ENCODE assay signal across 25 cellular contexts in genomic region chr12:57525615-57526383, GRCh38. TPM values are rescaled to one million over a fixed set of nuclear protein-coding genes. Genes with fewer than 3 reads are reported as not detected.
A peak's percentile ranks its signal among the peaks of the same experiment; 100 is the strongest.
DNase-seq lines count a peak whose midpoint lies in the region; ATAC-seq and TF ChIP-seq lines count a peak whose summit lies in the region.
"Had no signal": no experiment of that assay in that cellular context is flagged by ENCODE, and none has a peak within 500 bp of the region (broad histone marks: within the 10 kb centered on the region; RNA-seq: fewer than 3 reads in every experiment).

No MANE protein-coding gene starts in this region.

- no peak for ATAC-seq in CD8-positive, alpha-beta T cell
- ATAC-seq in GM19395 (IDR thresholded peaks at IDR 0.05; ENCODE audit: unreplicated experiment), result no peak
- ATAC-seq in GM21786 (IDR thresholded peaks at IDR 0.05; ENCODE audit: unreplicated experiment), result no peak
- ATAC-seq in mucosa of descending colon, result no peak
- ATAC-seq: activated CD4-positive, alpha-beta T cell treated with anti-CD3 and anti-CD28 coated beads for 36 hours; effector memory CD8-positive, alpha-beta T cell; psoas muscle had no signal

- no peaks in the 10 kb centered on the region for H3K9me3 ChIP-seq in AG04450 (ENCODE audit: control insufficient read depth, insufficient read depth, low read length)
- no peaks in the 10 kb centered on the region for H3K9me3 ChIP-seq in CD8-positive, alpha-beta T cell (ENCODE audit: low read length)
- no peaks in the 10 kb centered on the region for H3K9me3 ChIP-seq in neutrophil
- no peaks in the 10 kb centered on the region for H3K9me3 ChIP-seq in mucosa of descending colon
- H3K9me3 ChIP-seq: breast epithelium, psoas muscle, thoracic aorta, uterus had no signal

- in situ Hi-C loops in GM13976 (cut with MboI; ENCODE audit: low sequenced_read_pairs, unreplicated experiment), result no loop called here

- peaks cover 37% of the 10 kb centered on the region for H3K4me1 Mint-ChIP-seq in CD8-positive, alpha-beta T cell (ENCODE audit: low read depth)

- peaks cover 34% of the 10 kb centered on the region for H3K4me1 ChIP-seq in CD8-positive, alpha-beta T cell (ENCODE audit: insufficient read depth, low read length)
- H3K4me1 ChIP-seq in neutrophil (ENCODE audit: control insufficient read depth in 1 of 2, insufficient read depth in 1 of 2, low read depth in 1 of 2, low read length in 1 of 2) (peaks cover 36 to 43% of the 10 kb centered on the region in 2 experiments), mucosa of descending colon (ENCODE audit: low read depth) (peaks cover 28% of the 10 kb centered on the region)

- CTCF ChIA-PET in AG04450 (lab: Charles Lee), result no interaction called here
- CTCF ChIA-PET in CD8-positive, alpha-beta T cell (lab: Charles Lee), result interaction anchor here (0.9 to 1.6 kb wide), 2 partner anchors 67 to 70 kb away, joined by 3 to 7 read pairs; no protein-coding TSS in a partner anchor

- H3K27ac Mint-ChIP-seq in CD8-positive, alpha-beta T cell, result peak overlapping the region; percentile 10
- H3K27ac Mint-ChIP-seq: activated CD4-positive, alpha-beta T cell treated with anti-CD3 and anti-CD28 coated beads for 36 hours; T-helper 1 cell treated with Interleukin-12 subunit alpha and Interleukin-12 subunit beta and Interleukin-4 antibody, amounts not matched to agents 30 μg/mL and 1 μg/mL, for 36 hours had no signal

- no peaks in the 10 kb centered on the region for H3K9me3 Mint-ChIP-seq in CD8-positive, alpha-beta T cell
- H3K9me3 Mint-ChIP-seq: effector memory CD8-positive, alpha-beta T cell; T-helper 1 cell treated with Interleukin-12 subunit alpha and Interleukin-12 subunit beta and Interleukin-4 antibody, amounts not matched to agents 30 μg/mL and 1 μg/mL, for 36 hours had no signal

- POLR2A ChIA-PET in AG04450 (lab: Yijun Ruan, JAX), result interaction anchor here (1.1 kb wide), 1 partner anchor 10 kb away, joined by 3 read pairs; no protein-coding TSS in a partner anchor
- POLR2A ChIA-PET in CD8-positive, alpha-beta T cell (lab: Charles Lee), result no interaction called here

- H3K4me3 ChIP-seq in AG04450 (ENCODE audit: low read depth, low read length) (no peak overlapping the region), neutrophil (ENCODE audit: low read depth in 1 of 2, low read length in 1 of 2) (no peak overlapping the region), mucosa of descending colon (no peak overlapping the region)
- H3K4me3 ChIP-seq in CD8-positive, alpha-beta T cell (ENCODE audit: low read depth, low read length), result no peak overlapping the region
- H3K4me3 ChIP-seq: lung, uterus had no signal

- no peak overlapping the region for H3K4me3 Mint-ChIP-seq in CD8-positive, alpha-beta T cell
- H3K4me3 Mint-ChIP-seq: activated CD4-positive, alpha-beta T cell treated with anti-CD3 and anti-CD28 coated beads for 36 hours; effector memory CD8-positive, alpha-beta T cell; T-helper 1 cell treated with Interleukin-12 subunit alpha and Interleukin-12 subunit beta and Interleukin-4 antibody, amounts not matched to agents 30 μg/mL and 1 μg/mL, for 36 hours had no signal

- peak overlapping the region; percentile 21 for H3K27ac ChIP-seq in AG04450 (ENCODE audit: low read depth, low read length)
- H3K27ac ChIP-seq in CD8-positive, alpha-beta T cell (ENCODE audit: low read depth, low read length), result no peak overlapping the region
- peak overlapping the region; percentile 99 for H3K27ac ChIP-seq in VCaP
- peak overlapping the region; percentile 100 for H3K27ac ChIP-seq in neutrophil
- H3K27ac ChIP-seq: psoas muscle, thoracic aorta had no signal

- peaks cover 22% of the 10 kb centered on the region for H3K36me3 ChIP-seq in CD8-positive, alpha-beta T cell (ENCODE audit: insufficient read depth, low read length)
- peaks cover 68% of the 10 kb centered on the region for H3K36me3 ChIP-seq in neutrophil
- peaks cover 9% of the 10 kb centered on the region for H3K36me3 ChIP-seq in mucosa of descending colon (ENCODE audit: low read depth)
- H3K36me3 ChIP-seq: breast epithelium, uterus had no signal

- no peak for TF ChIP-seq CTCF in AG04450 (IDR thresholded peaks at IDR 0.05; ENCODE audit: low read depth, low read length)
- TF ChIP-seq CTCF in CD8-positive, alpha-beta T cell (IDR thresholded peaks at IDR 0.05), result no peak
- TF ChIP-seq CTCF in VCaP (conservative IDR thresholded peaks at IDR 0.05), result no peak
- TF ChIP-seq CTCF in neutrophil (IDR thresholded peaks at IDR 0.05), result no peak
- no peak for TF ChIP-seq CTCF in GM13976 (IDR thresholded peaks at IDR 0.05; ENCODE audit: borderline replicate concordance, control extremely low read depth, extremely low read depth, insufficient read depth, missing control alignments)
- no peak for TF ChIP-seq CTCF in mucosa of descending colon (IDR thresholded peaks at IDR 0.05)

- no peaks in the 10 kb centered on the region for H3K27me3 ChIP-seq in AG04450 (ENCODE audit: control insufficient read depth, insufficient read depth, low read length)
- H3K27me3 ChIP-seq in CD8-positive, alpha-beta T cell (ENCODE audit: insufficient read depth, low read length), result no peaks in the 10 kb centered on the region
- H3K27me3 ChIP-seq in neutrophil, result no peaks in the 10 kb centered on the region
- H3K27me3 ChIP-seq: breast epithelium, uterus had no signal

- no peaks in the 10 kb centered on the region for H3K27me3 Mint-ChIP-seq in CD8-positive, alpha-beta T cell (ENCODE audit: low read depth)
- H3K27me3 Mint-ChIP-seq: activated CD4-positive, alpha-beta T cell treated with anti-CD3 and anti-CD28 coated beads for 36 hours; effector memory CD8-positive, alpha-beta T cell had no signal

- DNase-seq in AG04450 (ENCODE audit: low read depth, low spot score) (no peak), GM13976 (ENCODE audit: low spot score) (no peak), mucosa of descending colon (no peak)
- DNase-seq in CD8-positive, alpha-beta T cell, result no peak
- DNase-seq: activated CD4-positive, alpha-beta T cell treated with anti-CD3 and anti-CD28 coated beads for 36 hours; activated gamma-delta T cell treated with Interleukin-2 at 50 U/mL for 16 hours; activated T-cell treated with anti-CD3 and anti-CD28 coated beads, Interleukin-2, amount 50 U/mL, for 1 hour; CD8-positive, alpha-beta memory T cell; effector memory CD8-positive, alpha-beta T cell; erythroblast; NCI-H1105; NCI-H1930; NCI-H526 treated with DMSO at 0.1 percent for 48 hours; psoas muscle; stimulated activated CD4-positive, alpha-beta T cell treated with anti-CD3 and anti-CD28 coated beads, Interleukin-4, amount 100 ng/mL, for 4 hours; stimulated activated naive CD4-positive, alpha-beta T cell treated with Interleukin-2 at 50 U/mL for 16 hours; uterus had no signal

- intact Hi-C loops in CD8-positive, alpha-beta T cell (cut with DNase I, micrococcal nuclease), result no loop called here
- intact Hi-C loops in mucosa of descending colon (cut with DNase I, micrococcal nuclease), result no loop called here

- peaks cover 63% of the 10 kb centered on the region for H3K36me3 Mint-ChIP-seq in CD8-positive, alpha-beta T cell

RNA-seq across cellular contexts. Expression of gene MBD6, which starts 3.2 kb away (rescaled TPM):
- 3.3 and 4.9 TPM in 2 replicates for polyA plus RNA-seq in AG04450 (2011; rRNA removed)
- polyA minus RNA-seq in AG04450 (2011; rRNA and poly(A)+ RNA removed), result 7.4 and 7.5 TPM in 2 replicates
- total RNA-seq in CD8-positive, alpha-beta T cell, result 10 to 100 TPM; 52.9 to 70.5 TPM
- total RNA-seq in mucosa of descending colon, result 100 to 1,000 TPM; 116 to 137 (median 120) TPM

RNA-seq across cellular contexts. Expression of gene DDIT3, which starts 5.5 kb away (rescaled TPM):
- polyA plus RNA-seq in AG04450 (2011; rRNA removed), result 64.9 and 69.0 TPM in 2 replicates
- 28.6 and 30.8 TPM in 2 replicates for polyA minus RNA-seq in AG04450 (2011; rRNA and poly(A)+ RNA removed)
- total RNA-seq in CD8-positive, alpha-beta T cell, result 100 to 1,000 TPM; 137 to 143 TPM
- 10 to 100 TPM; 14.1 to 36.4 (median 19.1) TPM for total RNA-seq in mucosa of descending colon

RNA-seq across cellular contexts. Expression of gene DCTN2, which starts 21.2 kb away (rescaled TPM):
- 146 and 160 TPM in 2 replicates for polyA plus RNA-seq in AG04450 (2011; rRNA removed)
- polyA minus RNA-seq in AG04450 (2011; rRNA and poly(A)+ RNA removed), result 125 and 146 TPM in 2 replicates
- total RNA-seq in CD8-positive, alpha-beta T cell, result 10 to 100 TPM; 39.2 to 43.3 TPM
- total RNA-seq in mucosa of descending colon, result 100 to 1,000 TPM; 138 to 140 (median 140) TPM

RNA-seq across cellular contexts. Expression of gene KIF5A, which starts 24.0 kb away (rescaled TPM):
- polyA plus RNA-seq in AG04450 (2011; rRNA removed), result 0.38 and 0.45 TPM in 2 replicates
- 0.52 and 0.97 TPM in 2 replicates for polyA minus RNA-seq in AG04450 (2011; rRNA and poly(A)+ RNA removed)
- total RNA-seq in CD8-positive, alpha-beta T cell, result under 1 TPM; 0.60 to 0.69 TPM
- total RNA-seq in mucosa of descending colon, result 1 to 10 TPM in 2 of 3 donors, under 1 TPM in 1; 0.61 to 9.1 (median 1.2) TPM

RNA-seq across cellular contexts. Expression of gene MARS1, which starts 37.9 kb away (rescaled TPM):
- polyA plus RNA-seq in AG04450 (2011; rRNA removed), result 236 and 252 TPM in 2 replicates
- 230 and 259 TPM in 2 replicates for polyA minus RNA-seq in AG04450 (2011; rRNA and poly(A)+ RNA removed)
- total RNA-seq in CD8-positive, alpha-beta T cell, result 100 to 1,000 TPM; 213 to 226 TPM
- total RNA-seq in mucosa of descending colon, result 100 to 1,000 TPM in 1 of 3 donors, 10 to 100 TPM in 2; 63.7 to 117 (median 94.7) TPM
